8 cellular contexts compared by ENCODE assay signal in genomic region chr6:88166493-88166900, GRCh38. TPM values are rescaled to one million over a fixed set of nuclear protein-coding genes. Genes with fewer than 3 reads are reported as not detected.
DNase-seq lines count a peak whose midpoint lies in the region; ATAC-seq, FAIRE-seq and TF ChIP-seq lines count a peak whose summit lies in the region.

No MANE protein-coding gene starts in this region.

- 0% methylated on average over 40 of the region's 44 CpGs; no CpG with 5 or more reads in 1 of the 2 donors for WGBS in testis, 2 donors

- intact Hi-C loops in testis (cut with DNase I; ENCODE audit: low total_unique reads), result no loop called here

- H3K36me3 ChIP-seq in BLaER1, result no peaks in the 10 kb centered on the region
- H3K36me3 ChIP-seq in astrocyte (ENCODE audit: insufficient read depth, low read length), result no peaks in the 10 kb centered on the region
- no peaks in the 10 kb centered on the region for H3K36me3 ChIP-seq in testis (ENCODE audit: low read depth, missing control alignments)

- FAIRE-seq in GM19239 (lab: Jason Lieb, UNC), result no peak
- FAIRE-seq in astrocyte (lab: Jason Lieb, UNC), result no peak

- H3K27ac Mint-ChIP-seq in astrocyte (ENCODE audit: unreplicated experiment), result no peak overlapping the region

- DNase-seq in GM19239 (ENCODE audit: insufficient read length, low spot score) (peak; percentile 28), astrocyte (ENCODE audit: low read depth) (no peak), left kidney (ENCODE audit: low read depth, low spot score) (peak; percentile 75), testis (peak; percentile 34), mucosa of gallbladder (ENCODE audit: low spot score) (no peak)

- peak overlapping the region; percentile 80 for H3K4me3 Mint-ChIP-seq in astrocyte (ENCODE audit: unreplicated experiment)

- no peak for TF ChIP-seq CTCF in astrocyte (IDR thresholded peaks at IDR 0.05; ENCODE audit: insufficient read depth, low read depth, low read length)
- no peak for TF ChIP-seq CTCF in testis (IDR thresholded peaks at IDR 0.05)

- H3K4me2 ChIP-seq in BLaER1 (peak overlapping the region; percentile 80), astrocyte (ENCODE audit: low read length) (peak overlapping the region; percentile 94)

- H3K4me1 Mint-ChIP-seq in astrocyte (ENCODE audit: low read depth, unreplicated experiment), result no peaks in the 10 kb centered on the region

- peaks cover 8% of the 10 kb centered on the region for H3K9me3 Mint-ChIP-seq in astrocyte (ENCODE audit: unreplicated experiment)

- H2AFZ ChIP-seq in astrocyte (ENCODE audit: low read depth, low read length), result peak overlapping the region; percentile 85

- H3K4me3 ChIP-seq in BLaER1 (peak overlapping the region; percentile 70), astrocyte (ENCODE audit: insufficient read depth, low read depth, low read length) (peak overlapping the region; percentile 59), testis (peak overlapping the region; percentile 52 to 60)

- H3K79me2 ChIP-seq in astrocyte (ENCODE audit: insufficient read depth, low read length), result no peaks in the 10 kb centered on the region

- H3K4me1 ChIP-seq in BLaER1, result no peaks in the 10 kb centered on the region
- H3K4me1 ChIP-seq in astrocyte (ENCODE audit: insufficient read depth, low read length), result peaks cover 4% of the 10 kb centered on the region
- no peaks in the 10 kb centered on the region for H3K4me1 ChIP-seq in testis

- H3K36me3 Mint-ChIP-seq in astrocyte (ENCODE audit: low read depth, unreplicated experiment), result no peaks in the 10 kb centered on the region

- TF ChIP-seq POLR2A in testis (IDR thresholded peaks at IDR 0.05), result no peak

- H4K20me1 ChIP-seq in BLaER1 (no peaks in the 10 kb centered on the region), astrocyte (ENCODE audit: insufficient read depth, low read length) (no peaks in the 10 kb centered on the region)

- H3K27me3 Mint-ChIP-seq in astrocyte (ENCODE audit: low read depth, unreplicated experiment), result peaks cover 51% of the 10 kb centered on the region

- peaks cover 53% of the 10 kb centered on the region for H3K27me3 ChIP-seq in BLaER1
- H3K27me3 ChIP-seq in astrocyte (ENCODE audit: insufficient read depth, low read length), result peaks cover 47% of the 10 kb centered on the region
- no peaks in the 10 kb centered on the region for H3K27me3 ChIP-seq in testis

- H3K27ac ChIP-seq in BLaER1, result peak overlapping the region; percentile 4; the same call in 1 of the 2 replicates
- no peak overlapping the region for H3K27ac ChIP-seq in astrocyte (ENCODE audit: low read depth, low read length)
- peak overlapping the region; percentile 21 to 59 for H3K27ac ChIP-seq in testis

- ATAC-seq in HG03460 (IDR thresholded peaks at IDR 0.05; ENCODE audit: unreplicated experiment), result peak; percentile 37
- no peak for ATAC-seq in HG02938 (IDR thresholded peaks at IDR 0.05; ENCODE audit: unreplicated experiment)

- H3K9ac ChIP-seq in BLaER1 (peak overlapping the region; percentile 48; the same call in 1 of the 2 replicates), astrocyte (ENCODE audit: low read length) (peak overlapping the region; percentile 61)

- H3K9me3 ChIP-seq in BLaER1 (no peaks in the 10 kb centered on the region), astrocyte (ENCODE audit: insufficient read depth, low read depth, low read length) (no peaks in the 10 kb centered on the region), testis (no peaks in the 10 kb centered on the region)

RNA-seq across cellular contexts. Expression of gene CNR1, which starts 0.3 kb away (rescaled TPM):
- total RNA-seq in astrocyte, result 0.84 and 1.00 TPM in 2 replicates
- 1 to 10 TPM; 4.3 to 4.9 TPM for total RNA-seq in testis
- 2.3 TPM for polyA plus RNA-seq in testis (ENCODE audit: insufficient read depth, low read depth, low replicate concordance)
- total RNA-seq in mucosa of gallbladder, result 3.7 TPM

Comparison
In these comparisons a context has a peak if more than half of its experiments do, and no peak if none do; other contexts are left out.
1. DNase-seq: peak in GM19239 (single experiment), left kidney (single experiment) and testis (single experiment); none in astrocyte (single experiment) and mucosa of gallbladder (single experiment).
2. Peak in every context shown above with its lines, with median percentiles within 50 percentile points of each other: H3K4me3 ChIP-seq.